In the genomic region with DNA sequence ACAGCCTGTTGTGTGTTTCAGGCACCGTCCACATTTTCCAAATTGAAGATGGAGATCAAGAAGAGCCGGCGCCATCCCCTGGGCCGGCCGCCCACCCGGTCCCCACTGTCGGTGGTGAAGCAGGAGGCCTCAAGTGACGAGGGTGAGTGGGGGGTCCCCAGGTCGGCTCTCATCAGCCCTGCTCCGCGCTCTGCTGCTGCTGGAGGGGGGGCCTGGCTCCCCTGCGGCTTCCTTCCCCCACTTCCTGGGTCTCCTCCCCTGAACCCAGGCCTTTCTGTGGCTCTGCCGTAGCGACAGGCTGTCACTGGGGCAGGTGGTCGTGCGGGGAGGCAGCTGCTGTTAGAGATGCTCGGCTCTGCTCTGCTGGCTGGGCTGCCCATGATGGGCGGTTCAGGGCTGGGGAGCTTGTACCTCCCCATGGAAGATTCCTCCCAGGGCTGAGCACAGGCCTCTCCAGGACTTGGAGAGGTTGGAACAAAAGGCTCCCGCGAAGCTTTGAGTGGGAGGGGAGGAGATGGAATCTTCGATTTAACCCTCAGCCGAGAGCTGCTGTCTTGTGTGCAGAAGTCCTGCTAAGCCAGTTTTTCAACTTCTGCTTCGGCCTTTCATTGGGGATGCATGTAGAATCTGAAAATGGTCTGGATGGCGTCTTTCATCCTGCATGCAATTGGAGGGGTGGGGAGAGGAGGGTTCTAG, we compare ENCODE assay signal across 11 cellular contexts.
DNase-seq lines count a peak whose midpoint lies in the region; ATAC-seq and TF ChIP-seq lines count a peak whose summit lies in the region.
"Had no signal": no experiment of that assay in that cellular context is flagged by ENCODE, and none has a peak within 500 bp of the region (broad histone marks: within the 10 kb centered on the region; RNA-seq: fewer than 3 reads in every experiment).

No MANE protein-coding gene starts in this region.

- ATAC-seq in T-cell (replicated peaks in 1 of 4) (peak in 2 of 4 experiments; percentile 23 to 38), GM18870 (IDR thresholded peaks at IDR 0.05; ENCODE audit: unreplicated experiment) (no peak), GM21447 (IDR thresholded peaks at IDR 0.05; ENCODE audit: unreplicated experiment) (no peak)

- no peaks in the 10 kb centered on the region for H3K27me3 ChIP-seq in A673 (replicated peaks; ENCODE audit: insufficient read depth, low read depth, low read length, poor library complexity)
- H3K27me3 ChIP-seq: SJSA1 had no signal

- H3K27ac Mint-ChIP-seq in T-cell = peak overlapping the region; percentile 36 to 89
- peak overlapping the region in 4 of 6 donors; percentile 60 to 87 (median 83) for H3K27ac Mint-ChIP-seq in immature natural killer cell
- H3K27ac Mint-ChIP-seq: nephron progenitor cell had no signal

- no TSS peak for BruUV-seq in A673 (replicated peaks; lab: Mats Ljungman, UMichigan)

- TF ChIP-seq CTCF in A673 (conservative IDR thresholded peaks at IDR 0.05; ENCODE audit: low read depth, low read length) (no peak), GM12864 (IDR thresholded peaks at IDR 0.05; ENCODE audit: low read depth, low read length, missing control alignments) (no peak)

- no peaks in the 10 kb centered on the region for H3K9me3 ChIP-seq in A673 (ENCODE audit: low read depth, low read length, poor library complexity, severe bottlenecking)
- H3K9me3 ChIP-seq: SJSA1 had no signal

- H3K27me3 Mint-ChIP-seq in T-cell (no peaks in the 10 kb centered on the region), immature natural killer cell (ENCODE audit: low read depth in 3 of 3) (peaks cover 4 to 13% (median 5%) of the 10 kb centered on the region in 3 donors)

- H3K4me3 ChIP-seq in A673 (ENCODE audit: low read depth, low read length, poor library complexity, severe bottlenecking) (no peak overlapping the region), GM12864 (ENCODE audit: low read depth, low read length) (peak overlapping the region; percentile 66)
- H3K4me3 ChIP-seq: SJSA1 had no signal

- peaks cover 32% of the 10 kb centered on the region for H3K4me1 ChIP-seq in A673 (ENCODE audit: insufficient read depth, low read length, poor library complexity, severe bottlenecking)
- H3K4me1 ChIP-seq: SJSA1 had no signal

- peaks cover 8% of the 10 kb centered on the region for H3K36me3 ChIP-seq in A673 (ENCODE audit: insufficient read depth, low read length, poor library complexity, severe bottlenecking)

- H3K36me3 Mint-ChIP-seq in T-cell = peaks cover 18% of the 10 kb centered on the region
- H3K36me3 Mint-ChIP-seq in immature natural killer cell = peaks cover 0 to 31% (median 8%) of the 10 kb centered on the region in 3 donors

- H3K27ac ChIP-seq in A673 (ENCODE audit: low read depth, low read length, poor library complexity, severe bottlenecking) = peak overlapping the region; percentile 23
- H3K27ac ChIP-seq: SJSA1 had no signal

- POLR2A ChIA-PET in A673 (lab: Charles Lee; ENCODE audit: low non-redundant PET) (no interaction called here), T-cell (lab: Charles Lee) (no interaction called here)

- intact Hi-C loops in A673 (cut with micrococcal nuclease; ENCODE audit: unreplicated experiment) = no loop called here

- H3K4me1 Mint-ChIP-seq in T-cell = peaks cover 28 to 49% (median 30%) of the 10 kb centered on the region in 3 donors
- peaks cover 28 to 31% of the 10 kb centered on the region in 2 donors for H3K4me1 Mint-ChIP-seq in immature natural killer cell

- CTCF ChIA-PET in A673 (lab: Charles Lee) (interaction anchor here (0.5 kb wide), 1 partner anchor 470 kb away, joined by 6 read pairs; no protein-coding TSS in a partner anchor), T-cell (lab: Charles Lee) (no interaction called here)

- DNase-seq in A673 (ENCODE audit: low spot score) = peak; percentile 48
- no peak for DNase-seq in GM12864 (ENCODE audit: low read depth)
- peak in 24 of 34 experiments; percentile 17 to 64 (median 40) for DNase-seq in T-cell
- peak in 2 of 3 donors; percentile 25 to 27 for DNase-seq in immature natural killer cell
- no peak for DNase-seq in MV-4-11 (lab: John Stamatoyannopoulos, UW)
- DNase-seq in T1000 (lab: John Stamatoyannopoulos, UW) = no peak
- DNase-seq: activated effector memory CD4-positive, alpha-beta T cell treated with anti-CD3 and anti-CD28 coated beads, Interleukin-2, amount 50 U/mL, for 16 hours; nephron progenitor cell had no signal

- H3K4me3 Mint-ChIP-seq in T-cell (peak overlapping the region; percentile 70 to 86 (median 74)), immature natural killer cell (peak overlapping the region; percentile 64 to 83 (median 76))
- H3K4me3 Mint-ChIP-seq: nephron progenitor cell had no signal

- H3K9me3 Mint-ChIP-seq in T-cell (no peaks in the 10 kb centered on the region), immature natural killer cell (no peaks in the 10 kb centered on the region)
- H3K9me3 Mint-ChIP-seq: nephron progenitor cell had no signal

Comparison
In these comparisons a context has a peak if more than half of its experiments do, and no peak if none do; other contexts are left out.
1. DNase-seq: peak in A673 (single experiment), T-cell (24 of 34) and immature natural killer cell (2 of 3); none in GM12864 (single experiment), MV-4-11 (single experiment) and T1000 (single experiment).